8 cellular contexts compared by ENCODE assay signal in the genomic region with DNA sequence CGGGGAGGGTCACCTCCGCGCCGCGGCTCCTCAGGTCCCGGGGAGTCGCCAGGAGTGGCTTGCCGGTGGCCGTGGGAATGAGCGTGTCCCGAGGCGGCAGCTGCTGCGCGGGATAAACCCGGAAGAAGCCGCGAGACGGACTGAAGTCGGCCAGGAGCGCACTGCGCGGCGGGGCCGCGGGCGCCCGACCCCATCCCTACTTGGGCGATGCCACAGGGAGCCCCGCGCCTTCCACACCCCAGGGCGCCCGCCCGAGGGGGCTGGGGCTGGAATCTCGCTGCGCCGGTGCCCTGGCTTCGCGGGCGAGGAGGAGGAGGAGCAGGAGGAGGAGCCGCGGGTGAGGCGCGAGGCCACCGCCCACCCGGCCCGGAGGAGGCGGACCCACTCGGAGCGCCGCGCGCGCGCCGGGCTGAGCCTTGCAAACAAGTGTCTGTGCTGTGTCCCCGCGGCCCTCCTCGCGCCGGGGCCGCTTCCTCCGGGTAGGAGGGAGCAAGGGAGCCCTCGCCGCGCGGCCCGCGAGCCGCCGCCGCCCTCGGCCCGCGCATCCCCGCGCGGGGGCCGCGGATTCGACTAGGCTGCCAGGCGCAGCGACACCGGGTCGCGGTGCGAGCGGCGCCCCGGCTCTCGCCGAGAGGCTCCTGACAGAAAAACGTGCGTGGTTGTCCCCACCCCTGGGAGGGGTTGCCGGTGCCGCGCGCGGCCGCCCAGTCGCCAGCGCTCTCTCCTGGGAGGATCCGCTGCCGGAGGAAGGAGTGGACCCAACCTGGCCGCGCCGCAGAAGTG. TPM values are rescaled to one million over a fixed set of nuclear protein-coding genes. Genes with fewer than 3 reads are reported as not detected.
DNase-seq lines count a peak whose midpoint lies in the region; ATAC-seq and TF ChIP-seq lines count a peak whose summit lies in the region.

A gene (plus strand): TSS at position 412 of the 783 bp plus-strand sequence.

- no peaks in the 10 kb centered on the region for H3K9me2 ChIP-seq in Loucy (replicated peaks; ENCODE audit: low read depth, low read length)

- H3K27ac Mint-ChIP-seq in activated naive CD4-positive, alpha-beta T cell treated with anti-CD3 and anti-CD28 coated beads, Interleukin-2, amount 50 U/mL, for 72 hours = peak within 1 kb of the TSS; percentile 50 to 61

- H3K4me3 ChIP-seq in H7 (ENCODE audit: insufficient read depth, low read depth, low read length) (peak within 1 kb of the TSS; percentile 90), Loucy (ENCODE audit: low read length, poor library complexity, severe bottlenecking) (peak within 1 kb of the TSS; percentile 90), osteoblast (ENCODE audit: insufficient read depth, low read length) (peak within 1 kb of the TSS; percentile 90), testis (peak within 1 kb of the TSS; percentile 73 to 95)

- DNase-seq in GDM1 (lab: John Stamatoyannopoulos, UW) = peak; percentile 88
- DNase-seq in H7 = peak; percentile 84
- peak; percentile 85 to 89 for DNase-seq in activated naive CD4-positive, alpha-beta T cell treated with anti-CD3 and anti-CD28 coated beads, Interleukin-2, amount 50 U/mL, for 72 hours (ENCODE audit: low spot score in 2 of 2)
- DNase-seq in glomerular endothelial cell (ENCODE audit: extremely low read depth, low read depth, low spot score) = no peak
- DNase-seq in osteoblast (ENCODE audit: insufficient read length, low spot score, missing footprints) = peak; percentile 99
- DNase-seq in testis = peak; percentile 94

- H3K9ac ChIP-seq in Loucy (ENCODE audit: low read depth, low read length, poor library complexity, severe bottlenecking) = peak within 1 kb of the TSS; percentile 90

- peak within 1 kb of the TSS; percentile 39 for H3K27ac ChIP-seq in osteoblast (ENCODE audit: low read depth, low read length)
- peak within 1 kb of the TSS; percentile 86 to 95 for H3K27ac ChIP-seq in testis

- H3K4me2 ChIP-seq in Loucy (ENCODE audit: low read depth, low read length, poor library complexity, severe bottlenecking) = peak within 1 kb of the TSS; percentile 89
- peak within 1 kb of the TSS; percentile 98 for H3K4me2 ChIP-seq in osteoblast (ENCODE audit: insufficient read depth, low read length)

- intact Hi-C loops in testis (cut with DNase I; ENCODE audit: low total_unique reads) = no loop called here

- H3K4me1 ChIP-seq in Loucy (ENCODE audit: insufficient read depth, low read length, poor library complexity, severe bottlenecking) (peaks cover 44% of the 10 kb centered on the region), osteoblast (ENCODE audit: insufficient read depth, low read length) (peaks cover 14% of the 10 kb centered on the region), testis (peaks cover 22% of the 10 kb centered on the region)

- peaks cover 21% of the 10 kb centered on the region; the same call in 1 of the 2 replicates for H3K79me2 ChIP-seq in Loucy (ENCODE audit: insufficient read depth, low read length)
- peaks cover 2% of the 10 kb centered on the region for H3K79me2 ChIP-seq in osteoblast (ENCODE audit: insufficient read depth, low read length)

- peaks cover 10% of the 10 kb centered on the region for H4K20me1 ChIP-seq in Loucy (ENCODE audit: insufficient read depth, low read length, poor library complexity, severe bottlenecking)
- H4K20me1 ChIP-seq in osteoblast (ENCODE audit: insufficient read depth, low read length) = no peaks in the 10 kb centered on the region

- H3K36me3 ChIP-seq in H7 (replicated peaks; ENCODE audit: control insufficient read depth, insufficient read depth, low read length) (no peaks in the 10 kb centered on the region), Loucy (ENCODE audit: insufficient read depth, low read length) (no peaks in the 10 kb centered on the region), osteoblast (ENCODE audit: insufficient read depth, low read length) (no peaks in the 10 kb centered on the region), testis (ENCODE audit: low read depth, missing control alignments) (no peaks in the 10 kb centered on the region)

- peaks cover 9 to 22% of the 10 kb centered on the region in 2 donors for H3K36me3 Mint-ChIP-seq in activated naive CD4-positive, alpha-beta T cell treated with anti-CD3 and anti-CD28 coated beads, Interleukin-2, amount 50 U/mL, for 72 hours

- H3K9me3 Mint-ChIP-seq in activated naive CD4-positive, alpha-beta T cell treated with anti-CD3 and anti-CD28 coated beads, Interleukin-2, amount 50 U/mL, for 72 hours = no peaks in the 10 kb centered on the region

- peaks cover 29% of the 10 kb centered on the region for H3K27me3 ChIP-seq in H7 (ENCODE audit: control insufficient read depth, insufficient read depth, low read length)
- no peaks in the 10 kb centered on the region for H3K27me3 ChIP-seq in Loucy (ENCODE audit: insufficient read depth, low read length, poor library complexity, severe bottlenecking)
- H3K27me3 ChIP-seq in osteoblast (ENCODE audit: insufficient read depth, low read length) = peaks cover 7% of the 10 kb centered on the region
- H3K27me3 ChIP-seq in testis = no peaks in the 10 kb centered on the region

- H3K9me3 ChIP-seq in Loucy (ENCODE audit: insufficient read depth, low read depth, low read length) (no peaks in the 10 kb centered on the region), osteoblast (ENCODE audit: low read depth, low read length) (no peaks in the 10 kb centered on the region), testis (no peaks in the 10 kb centered on the region)

- peak; percentile 71 for TF ChIP-seq POLR2A in testis (IDR thresholded peaks at IDR 0.05)

- TF ChIP-seq CTCF in Loucy (conservative IDR thresholded peaks at IDR 0.05; ENCODE audit: low read length) (no peak), osteoblast (IDR thresholded peaks at IDR 0.05; ENCODE audit: extremely low read depth, low read depth, low read length) (no peak), testis (IDR thresholded peaks at IDR 0.05) (peak in 1 of 3 experiments; percentile 4)

- 0% methylated on average over 1 to 61 of the region's 106 CpGs for WGBS in testis, 2 donors

- H3F3A ChIP-seq in Loucy (ENCODE audit: low read depth) = no peaks in the 10 kb centered on the region

- peak; percentile 86 for ATAC-seq in SK-N-SH treated with all-trans-retinoic acid at 6 μM for 48 hours
- ATAC-seq in activated naive CD4-positive, alpha-beta T cell treated with anti-CD3 and anti-CD28 coated beads, Interleukin-2, amount 50 U/mL, for 72 hours = peak; percentile 75 to 78

- H2AFZ ChIP-seq in Loucy (ENCODE audit: low read length) (peak within 1 kb of the TSS; percentile 92), osteoblast (ENCODE audit: low read length) (peak within 1 kb of the TSS; percentile 93)

TF ChIP-seq in SK-N-SH treated with all-trans-retinoic acid at 6 μM for 48 hours, 23 proteins besides CTCF, POLR2A, EP300 and RAD21 (continues in another document):
- TF ChIP-seq ISL1 (CRISPR knock-in tag; IDR thresholded peaks at IDR 0.05) (no peak), ZC3H10 (CRISPR knock-in tag; IDR thresholded peaks at IDR 0.05) (no peak), GLIS3 (CRISPR knock-in tag; IDR thresholded peaks at IDR 0.05) (no peak), ZFP30 (CRISPR knock-in tag; IDR thresholded peaks at IDR 0.05) (no peak), CSDC2 (CRISPR knock-in tag; IDR thresholded peaks at IDR 0.05) (no peak), ESRRG (CRISPR knock-in tag; IDR thresholded peaks at IDR 0.05) (no peak), BACH2 (CRISPR knock-in tag; IDR thresholded peaks at IDR 0.05; ENCODE audit: borderline replicate concordance) (no peak), TCF4 (CRISPR knock-in tag; IDR thresholded peaks at IDR 0.05; ENCODE audit: borderline replicate concordance) (no peak), TOX (CRISPR knock-in tag; IDR thresholded peaks at IDR 0.05; ENCODE audit: borderline replicate concordance) (no peak), RARB (CRISPR knock-in tag; IDR thresholded peaks at IDR 0.05) (no peak), ZNF8 (CRISPR knock-in tag; IDR thresholded peaks at IDR 0.05) (no peak), ARNTL (CRISPR knock-in tag; IDR thresholded peaks at IDR 0.05; ENCODE audit: borderline replicate concordance, low read depth) (no peak)
- TF ChIP-seq, protein P1, sequence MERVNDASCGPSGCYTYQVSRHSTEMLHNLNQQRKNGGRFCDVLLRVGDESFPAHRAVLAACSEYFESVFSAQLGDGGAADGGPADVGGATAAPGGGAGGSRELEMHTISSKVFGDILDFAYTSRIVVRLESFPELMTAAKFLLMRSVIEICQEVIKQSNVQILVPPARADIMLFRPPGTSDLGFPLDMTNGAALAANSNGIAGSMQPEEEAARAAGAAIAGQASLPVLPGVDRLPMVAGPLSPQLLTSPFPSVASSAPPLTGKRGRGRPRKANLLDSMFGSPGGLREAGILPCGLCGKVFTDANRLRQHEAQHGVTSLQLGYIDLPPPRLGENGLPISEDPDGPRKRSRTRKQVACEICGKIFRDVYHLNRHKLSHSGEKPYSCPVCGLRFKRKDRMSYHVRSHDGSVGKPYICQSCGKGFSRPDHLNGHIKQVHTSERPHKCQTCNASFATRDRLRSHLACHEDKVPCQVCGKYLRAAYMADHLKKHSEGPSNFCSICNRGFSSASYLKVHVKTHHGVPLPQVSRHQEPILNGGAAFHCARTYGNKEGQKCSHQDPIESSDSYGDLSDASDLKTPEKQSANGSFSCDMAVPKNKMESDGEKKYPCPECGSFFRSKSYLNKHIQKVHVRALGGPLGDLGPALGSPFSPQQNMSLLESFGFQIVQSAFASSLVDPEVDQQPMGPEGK (CRISPR knock-in tag; IDR thresholded peaks at IDR 0.05; ENCODE audit: borderline replicate concordance) = no peak
- TF ChIP-seq, protein P2, sequence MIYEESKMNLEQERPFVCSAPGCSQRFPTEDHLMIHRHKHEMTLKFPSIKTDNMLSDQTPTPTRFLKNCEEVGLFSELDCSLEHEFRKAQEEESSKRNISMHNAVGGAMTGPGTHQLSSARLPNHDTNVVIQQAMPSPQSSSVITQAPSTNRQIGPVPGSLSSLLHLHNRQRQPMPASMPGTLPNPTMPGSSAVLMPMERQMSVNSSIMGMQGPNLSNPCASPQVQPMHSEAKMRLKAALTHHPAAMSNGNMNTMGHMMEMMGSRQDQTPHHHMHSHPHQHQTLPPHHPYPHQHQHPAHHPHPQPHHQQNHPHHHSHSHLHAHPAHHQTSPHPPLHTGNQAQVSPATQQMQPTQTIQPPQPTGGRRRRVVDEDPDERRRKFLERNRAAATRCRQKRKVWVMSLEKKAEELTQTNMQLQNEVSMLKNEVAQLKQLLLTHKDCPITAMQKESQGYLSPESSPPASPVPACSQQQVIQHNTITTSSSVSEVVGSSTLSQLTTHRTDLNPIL (CRISPR knock-in tag; IDR thresholded peaks at IDR 0.05; ENCODE audit: low read depth) = no peak

RNA-seq across cellular contexts. Expression of the gene that starts here (rescaled TPM):
- total RNA-seq in H7 (2014; rRNA removed; shearing (Covaris generic)) = 1.1 and 2.9 TPM in 2 replicates
- total RNA-seq in activated naive CD4-positive, alpha-beta T cell treated with anti-CD3 and anti-CD28 coated beads, Interleukin-2, amount 50 U/mL, for 72 hours = 1 to 10 TPM in 1 of 2 donors, under 1 TPM in 1; 0.91 to 3.7 TPM
- total RNA-seq in glomerular endothelial cell (32.6 and 46.1 TPM in 2 replicates), osteoblast (1.4 and 1.8 TPM in 2 replicates), testis (10 to 100 TPM; 67.9 to 74.9 TPM)
- polyA plus RNA-seq in testis (ENCODE audit: insufficient read depth, low read depth, low replicate concordance) = 28.5 TPM
